ENCODE assay signal across 8 cellular contexts in the genomic region with DNA sequence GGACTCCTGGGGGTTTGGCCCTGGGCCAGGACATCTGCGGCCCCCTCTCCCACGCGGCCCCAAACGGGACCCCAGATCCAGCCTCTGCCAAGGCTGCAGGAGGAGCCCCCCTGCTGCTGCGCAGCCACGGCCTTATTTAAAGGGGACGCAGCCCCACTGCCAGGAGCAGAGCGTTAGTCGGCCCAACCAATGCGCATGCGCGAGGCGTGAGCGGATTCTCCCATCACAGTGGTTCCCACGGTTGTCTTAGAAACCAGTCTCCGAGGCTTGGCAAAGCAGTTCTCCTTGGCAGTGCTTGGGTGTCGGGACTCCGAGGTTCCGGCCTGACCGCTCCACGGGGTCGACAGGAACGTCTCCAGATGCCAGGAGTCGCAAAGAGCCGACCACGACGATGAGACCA.
DNase-seq lines count a peak whose midpoint lies in the region; ATAC-seq, FAIRE-seq and TF ChIP-seq lines count a peak whose summit lies in the region.

No MANE protein-coding gene starts in this region.

- H3K9ac ChIP-seq in GM12878 (ENCODE audit: control insufficient read depth, insufficient read depth, low read length) = no peak overlapping the region

- H3K9me3 ChIP-seq in A673 (ENCODE audit: low read depth, low read length, poor library complexity, severe bottlenecking) (no peaks in the 10 kb centered on the region), GM12878 (replicated peaks; ENCODE audit: control insufficient read depth, insufficient read depth, low read length) (no peaks in the 10 kb centered on the region), ovary (no peaks in the 10 kb centered on the region), vagina (no peaks in the 10 kb centered on the region)

- no peaks in the 10 kb centered on the region for H3K27me3 ChIP-seq in A673 (replicated peaks; ENCODE audit: insufficient read depth, low read depth, low read length, poor library complexity)
- H3K27me3 ChIP-seq in GM12878 (replicated peaks in 1 of 2; ENCODE audit: control insufficient read depth in 2 of 2, insufficient read depth in 2 of 2, low read length in 1 of 2) = no peaks in the 10 kb centered on the region
- H3K27me3 ChIP-seq in ovary = no peaks in the 10 kb centered on the region
- H3K27me3 ChIP-seq in vagina = no peaks in the 10 kb centered on the region

- FAIRE-seq in GM12878 (lab: Jason Lieb, UNC) = no peak

- CTCF ChIA-PET in A673 (lab: Charles Lee) (no interaction called here), GM12878 (lab: Yijun Ruan, JAX) (no interaction called here)

- no peaks in the 10 kb centered on the region for H4K20me1 ChIP-seq in GM12878 (ENCODE audit: control insufficient read depth, insufficient read depth)

- no peak overlapping the region for H3K4me2 ChIP-seq in GM12878 (ENCODE audit: control insufficient read depth, insufficient read depth)

- H2AFZ ChIP-seq in GM12878 (ENCODE audit: control insufficient read depth, low read depth, low read length) = 0 out of 2 replicates have a peak overlapping the region, but pooled peaks have one; percentile 29

- intact Hi-C loops in A673 (cut with micrococcal nuclease; ENCODE audit: unreplicated experiment) (no loop called here), GM12878 (cut with micrococcal nuclease; ENCODE audit: unreplicated experiment) (no loop called here), ovary (cut with DNase I) (no loop called here), vagina (cut with DNase I) (no loop called here)

- WGBS in GM12878 (ENCODE audit: insufficient coverage, insufficient replicate concordance, low lambda C conversion rate, missing lambda C conversion rate) = 52% methylated on average over 27 of the region's 27 CpGs
- WGBS in ovary, 3 donors = 49 to 78% (median 51%) methylated on average over 21 to 27 of the region's 27 CpGs

- H3K36me3 ChIP-seq in A673 (ENCODE audit: insufficient read depth, low read length, poor library complexity, severe bottlenecking) (no peaks in the 10 kb centered on the region), GM12878 (ENCODE audit: control insufficient read depth in 2 of 2, insufficient read depth in 2 of 2, low read length in 1 of 2) (no peaks in the 10 kb centered on the region), ovary (no peaks in the 10 kb centered on the region), vagina (no peaks in the 10 kb centered on the region)

- H3K27ac ChIP-seq in A673 (ENCODE audit: low read depth, low read length, poor library complexity, severe bottlenecking) = no peak overlapping the region
- no peak overlapping the region for H3K27ac ChIP-seq in GM12878 (ENCODE audit: control insufficient read depth, insufficient read depth)
- no peak overlapping the region for H3K27ac ChIP-seq in ovary
- no peak overlapping the region for H3K27ac ChIP-seq in vagina

- H3K4me1 ChIP-seq in A673 (ENCODE audit: insufficient read depth, low read length, poor library complexity, severe bottlenecking) (no peaks in the 10 kb centered on the region), GM12878 (ENCODE audit: control insufficient read depth, insufficient read depth, low read length) (no peaks in the 10 kb centered on the region; the same call in 1 of the 2 replicates), ovary (ENCODE audit: insufficient read depth) (peaks cover 3% of the 10 kb centered on the region), vagina (peaks cover 9% of the 10 kb centered on the region)

- SMC1A ChIA-PET in GM12878 (lab: Charles Lee; ENCODE audit: uncharacterized antibody, unreplicated experiment) = no interaction called here

- peak; percentile 78 for ATAC-seq in GM12878
- ATAC-seq in GM18909 (IDR thresholded peaks at IDR 0.05; ENCODE audit: poor library complexity, unreplicated experiment) = no peak

- POLR2A ChIA-PET in A673 (lab: Charles Lee; ENCODE audit: low non-redundant PET) (no interaction called here), GM12878 (lab: Charles Lee) (no interaction called here)

- TF ChIP-seq POLR2A in GM12878 (IDR thresholded peaks at IDR 0.05; ENCODE audit: low read depth, low read length) (no peak), ovary (IDR thresholded peaks at IDR 0.05) (no peak), vagina (IDR thresholded peaks at IDR 0.05) (no peak)

- H3K4me3 ChIP-seq in A673 (ENCODE audit: low read depth, low read length, poor library complexity, severe bottlenecking) = no peak overlapping the region
- no peak overlapping the region for H3K4me3 ChIP-seq in GM12878
- peak overlapping the region; percentile 13 for H3K4me3 ChIP-seq in ovary
- peak overlapping the region; percentile 24 to 31 for H3K4me3 ChIP-seq in vagina

- in situ Hi-C loops in GM12878 (cut with MboI) = loop anchor here (5.0 to 25.0 kb wide), 2 partner anchors 177 to 363 kb away; partner anchors contain the start of gene NANP

- peak; percentile 50 for DNase-seq in A673 (ENCODE audit: low spot score)
- peak; percentile 15 for DNase-seq in RPMI8226
- DNase-seq in GM12878 (ENCODE audit: low read depth, low spot score) = no peak
- DNase-seq in ovary = peak; percentile 69 to 76 (median 74)
- DNase-seq in vagina (ENCODE audit: extremely low spot score in 2 of 2) = no peak
- DNase-seq in middle frontal gyrus (ENCODE audit: extremely low spot score, low spot score) = no peak
- no peak for DNase-seq in cortex of kidney (lab: John Stamatoyannopoulos, UW)

- H3K79me2 ChIP-seq in GM12878 (ENCODE audit: control insufficient read depth, insufficient read depth, low read length) = no peaks in the 10 kb centered on the region

- no peak for TF ChIP-seq CTCF in A673 (conservative IDR thresholded peaks at IDR 0.05; ENCODE audit: low read depth, low read length)
- TF ChIP-seq CTCF in GM12878 (IDR thresholded peaks at IDR 0.05 in 2 of 3, conservative IDR thresholded peaks at IDR 0.05 in 1 of 3; ENCODE audit: control insufficient read depth in 2 of 3, extremely low read depth in 1 of 3, insufficient read depth in 1 of 3, low read depth in 3 of 3, low read length in 3 of 3) = no peak
- no peak for TF ChIP-seq CTCF in ovary (IDR thresholded peaks at IDR 0.05)
- TF ChIP-seq CTCF in vagina (IDR thresholded peaks at IDR 0.05) = no peak

- BruUV-seq in A673 (replicated peaks; lab: Mats Ljungman, UMichigan) = no TSS peak
- BruUV-seq in GM12878 (replicated peaks; lab: Mats Ljungman, UMichigan) = no TSS peak

- TF ChIP-seq RAD21 in GM12878 (IDR thresholded peaks at IDR 0.05; ENCODE audit: insufficient read depth, low read depth, low read length) = no peak

- RAD21 ChIA-PET in GM12878 (lab: Charles Lee; ENCODE audit: unreplicated experiment) = no interaction called here

- TF ChIP-seq EP300 in GM12878 (IDR thresholded peaks at IDR 0.05; ENCODE audit: borderline replicate concordance in 1 of 2, control insufficient read depth in 1 of 2, low read depth in 2 of 2, low read length in 2 of 2) = no peak
- TF ChIP-seq EP300 in ovary (IDR thresholded peaks at IDR 0.05) = no peak

TF ChIP-seq in GM12878, 131 proteins besides CTCF, POLR2A, EP300 and RAD21:
- no peak for TF ChIP-seq PAX8 (IDR thresholded peaks at IDR 0.05)
- TF ChIP-seq NRF1 (conservative IDR thresholded peaks at IDR 0.05; ENCODE audit: low read depth, low read length) = peak; percentile 46
- TF ChIP-seq ZNF217 (IDR thresholded peaks at IDR 0.05) = no peak
- no peak for TF ChIP-seq PKNOX1 (IDR thresholded peaks at IDR 0.05)

Comparison
In these comparisons a context has a peak if more than half of its experiments do, and no peak if none do; other contexts are left out.
1. DNase-seq: peak in A673 (single experiment), RPMI8226 (single experiment) and ovary (5 of 5); none in GM12878 (single experiment), vagina (0 of 2), middle frontal gyrus (single experiment) and cortex of kidney (single experiment).
2. H3K4me3 ChIP-seq: peak in ovary (single experiment) and vagina (2 of 2); none in A673 (single experiment) and GM12878 (single experiment).